4 cellular contexts compared by ENCODE assay signal in genomic region chr14:66545751-66546150, GRCh38. TPM values are rescaled to one million over a fixed set of nuclear protein-coding genes. Genes with fewer than 3 reads are reported as not detected.
"Had no signal": no experiment of that assay in that cellular context is flagged by ENCODE, and none has a peak within 500 bp of the region (broad histone marks: within the 10 kb centered on the region; RNA-seq: fewer than 3 reads in every experiment).

No MANE protein-coding gene starts in this region.

RNA-seq across cellular contexts. Expression of gene CCDC196, which starts 59.6 kb away (rescaled TPM):
- total RNA-seq: LHCN-M2, M059J, MCF 10A, NCI-H460 had no signal
